Comparison of ENCODE assay signal across 1 cellular context in genomic region chr5:66015296-66015960, GRCh38.
TF ChIP-seq lines count a peak whose summit lies in the region.

No MANE protein-coding gene starts in this region.

TF ChIP-seq in endothelial cell of umbilical vein, 7 proteins besides CTCF, POLR2A, EP300 and RAD21:
- TF ChIP-seq GATA2 (IDR thresholded peaks at IDR 0.05; ENCODE audit: insufficient read depth, insufficient read length, low read depth, low read length) (no peak), FOS (IDR thresholded peaks at IDR 0.05; ENCODE audit: borderline replicate concordance, insufficient read depth, low read length) (no peak), JUN (IDR thresholded peaks at IDR 0.05; ENCODE audit: borderline replicate concordance, insufficient read depth, insufficient read length, low read depth) (no peak), MYC (IDR thresholded peaks at IDR 0.05; ENCODE audit: low read depth, low read length) (no peak), POLR2AphosphoS5 (IDR thresholded peaks at IDR 0.05; ENCODE audit: insufficient read depth, low read depth, low read length) (no peak), EZH2 (IDR thresholded peaks at IDR 0.05; ENCODE audit: borderline replicate concordance, low read depth, low read length, severe bottlenecking) (no peak)
- TF ChIP-seq, protein P1, sequence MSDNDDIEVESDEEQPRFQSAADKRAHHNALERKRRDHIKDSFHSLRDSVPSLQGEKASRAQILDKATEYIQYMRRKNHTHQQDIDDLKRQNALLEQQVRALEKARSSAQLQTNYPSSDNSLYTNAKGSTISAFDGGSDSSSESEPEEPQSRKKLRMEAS (IDR thresholded peaks at IDR 0.05; ENCODE audit: insufficient read depth, insufficient read length), result no peak
